1 cellular context compared by ENCODE assay signal in genomic region chr22:38141574-38141973, GRCh38.
TF ChIP-seq lines count a peak whose summit lies in the region.

No MANE protein-coding gene starts in this region.

TF ChIP-seq in H1, 55 proteins besides CTCF, POLR2A, EP300 and RAD21:
- TF ChIP-seq CTBP2 (IDR thresholded peaks at IDR 0.05; ENCODE audit: borderline replicate concordance, insufficient read depth, insufficient read length, low read length) (no peak), HDAC6 (IDR thresholded peaks at IDR 0.05; ENCODE audit: low read depth, low read length) (no peak), CBX8 (IDR thresholded peaks at IDR 0.05; ENCODE audit: borderline replicate concordance, low read depth, low read length) (no peak), CHD7 (IDR thresholded peaks at IDR 0.05; ENCODE audit: insufficient replicate concordance, low read length) (no peak), SP1 (IDR thresholded peaks at IDR 0.05; ENCODE audit: low read depth, low read length) (no peak), CBX5 (IDR thresholded peaks at IDR 0.05; ENCODE audit: low read depth, low read length) (no peak), SUZ12 (IDR thresholded peaks at IDR 0.05; ENCODE audit: low read length) (no peak), RBBP5 (IDR thresholded peaks at IDR 0.05; ENCODE audit: borderline replicate concordance, low read depth, low read length) (no peak), TAF7 (optimal IDR thresholded peaks at IDR 0.05; ENCODE audit: borderline replicate concordance, low read depth, low read length) (no peak), RNF2 (IDR thresholded peaks at IDR 0.05; ENCODE audit: borderline replicate concordance, low read depth, low read length, missing control alignments, poor library complexity, severe bottlenecking) (no peak), GABPA (IDR thresholded peaks at IDR 0.05; ENCODE audit: borderline replicate concordance, insufficient read depth, low read length) (no peak), GTF2F1 (IDR thresholded peaks at IDR 0.05; ENCODE audit: borderline replicate concordance, low read depth, low read length) (no peak), SP2 (IDR thresholded peaks at IDR 0.05; ENCODE audit: low read length) (no peak), HDAC2 (IDR thresholded peaks at IDR 0.05; ENCODE audit: borderline replicate concordance in 1 of 2, low read depth in 2 of 2, low read length in 2 of 2) (no peak)
